In genomic region chr1:41019353-41019745, GRCh38 we compare ENCODE assay signal across 21 cellular contexts. TPM values are rescaled to one million over a fixed set of nuclear protein-coding genes. Genes with fewer than 3 reads are reported as not detected.
DNase-seq lines count a peak whose midpoint lies in the region; ATAC-seq and TF ChIP-seq lines count a peak whose summit lies in the region.
"Had no signal": no experiment of that assay in that cellular context is flagged by ENCODE, and none has a peak within 500 bp of the region (broad histone marks: within the 10 kb centered on the region; RNA-seq: fewer than 3 reads in every experiment).

No MANE protein-coding gene starts in this region.

- CTCF ChIA-PET in Calu3 (lab: Charles Lee): no interaction called here

- no peaks in the 10 kb centered on the region for H3K27me3 Mint-ChIP-seq in Calu3 (ENCODE audit: unreplicated experiment)
- H3K27me3 Mint-ChIP-seq in IgD-negative memory B cell: no peaks in the 10 kb centered on the region
- no peaks in the 10 kb centered on the region for H3K27me3 Mint-ChIP-seq in activated naive CD8-positive, alpha-beta T cell treated with anti-CD3 and anti-CD28 coated beads for 36 hours
- peaks cover 5% of the 10 kb centered on the region for H3K27me3 Mint-ChIP-seq in nephron progenitor cell (ENCODE audit: low read depth, poor library complexity)

- H3K4me3 Mint-ChIP-seq in Calu3 (ENCODE audit: low read depth, unreplicated experiment) (no peak overlapping the region), IgD-negative memory B cell (no peak overlapping the region), nephron progenitor cell (no peak overlapping the region)
- H3K4me3 Mint-ChIP-seq in activated naive CD8-positive, alpha-beta T cell treated with anti-CD3 and anti-CD28 coated beads for 36 hours: no peak overlapping the region
- H3K4me3 Mint-ChIP-seq: activated naive CD4-positive, alpha-beta T cell treated with anti-CD3 and anti-CD28 coated beads for 36 hours had no signal

- H3K27ac Mint-ChIP-seq in Calu3 (ENCODE audit: unreplicated experiment) (peak overlapping the region; percentile 31), IgD-negative memory B cell (peak overlapping the region in 2 of 3 donors; percentile 54 to 63), nephron progenitor cell (peak overlapping the region; percentile 94)
- H3K27ac Mint-ChIP-seq in activated naive CD8-positive, alpha-beta T cell treated with anti-CD3 and anti-CD28 coated beads for 36 hours: peak overlapping the region; percentile 68
- H3K27ac Mint-ChIP-seq: activated naive CD4-positive, alpha-beta T cell treated with anti-CD3 and anti-CD28 coated beads for 36 hours had no signal

- BruUV-seq in Calu3 (replicated peaks; lab: Mats Ljungman, UMichigan): no TSS peak

- H3K9me3 Mint-ChIP-seq in Calu3 (ENCODE audit: low read depth, unreplicated experiment) (no peaks in the 10 kb centered on the region), IgD-negative memory B cell (peaks cover 0 to 1% (median 0%) of the 10 kb centered on the region in 3 donors), nephron progenitor cell (no peaks in the 10 kb centered on the region)
- no peaks in the 10 kb centered on the region for H3K9me3 Mint-ChIP-seq in activated naive CD8-positive, alpha-beta T cell treated with anti-CD3 and anti-CD28 coated beads for 36 hours
- H3K9me3 Mint-ChIP-seq: activated naive CD4-positive, alpha-beta T cell treated with anti-CD3 and anti-CD28 coated beads for 36 hours had no signal

- intact Hi-C loops in Calu3 (cut with micrococcal nuclease; ENCODE audit: unreplicated experiment) (no loop called here), left ventricle myocardium superior (cut with micrococcal nuclease) (no loop called here)

- DNase-seq in Calu3 (no peak), nephron progenitor cell (no peak), RKO (ENCODE audit: low spot score) (no peak), left ventricle myocardium superior (no peak), retina (no peak)
- no peak for DNase-seq in activated naive CD8-positive, alpha-beta T cell treated with anti-CD3 and anti-CD28 coated beads for 36 hours
- DNase-seq: activated CD4-positive, alpha-beta T cell treated with anti-CD3 and anti-CD28 coated beads for 1 hour; activated CD8-positive, alpha-beta memory T cell treated with anti-CD3 and anti-CD28 coated beads for 24 hours; activated naive CD4-positive, alpha-beta T cell treated with anti-CD3 and anti-CD28 coated beads for 36 hours; activated T-cell treated with anti-CD3 and anti-CD28 coated beads, Interleukin-2, amount 50 U/mL, for 48 hours; anterior cingulate cortex; GF-D8; Karpas-422; MV-4-11; NCI-H1694; NCI-H2171 treated with DMSO at 0.1 percent for 48 hours; NCI-H526 treated with DMSO at 0.1 percent for 48 hours; transverse colon had no signal

- no peak for TF ChIP-seq CTCF in Calu3 (IDR thresholded peaks at IDR 0.05; ENCODE audit: unreplicated experiment)
- no peak for TF ChIP-seq CTCF in nephron progenitor cell (IDR thresholded peaks at IDR 0.05)

- H3K36me3 Mint-ChIP-seq in Calu3 (ENCODE audit: insufficient read depth, unreplicated experiment): peaks cover 61% of the 10 kb centered on the region
- peaks cover 2% of the 10 kb centered on the region for H3K36me3 Mint-ChIP-seq in IgD-negative memory B cell
- peaks cover 16% of the 10 kb centered on the region for H3K36me3 Mint-ChIP-seq in activated naive CD8-positive, alpha-beta T cell treated with anti-CD3 and anti-CD28 coated beads for 36 hours
- peaks cover 24% of the 10 kb centered on the region for H3K36me3 Mint-ChIP-seq in nephron progenitor cell (ENCODE audit: low read depth)

- ATAC-seq in GM18520 (IDR thresholded peaks at IDR 0.05; ENCODE audit: unreplicated experiment): no peak
- ATAC-seq in left ventricle myocardium superior: no peak

- no peaks in the 10 kb centered on the region for H3K4me1 Mint-ChIP-seq in Calu3 (ENCODE audit: low read depth, unreplicated experiment)
- H3K4me1 Mint-ChIP-seq in IgD-negative memory B cell: peaks cover 19 to 26% (median 21%) of the 10 kb centered on the region in 3 donors
- peaks cover 4% of the 10 kb centered on the region for H3K4me1 Mint-ChIP-seq in activated naive CD8-positive, alpha-beta T cell treated with anti-CD3 and anti-CD28 coated beads for 36 hours
- peaks cover 36% of the 10 kb centered on the region for H3K4me1 Mint-ChIP-seq in nephron progenitor cell

RNA-seq across cellular contexts. Expression of gene SLFNL1, which starts 2.2 kb away (rescaled TPM):
- total RNA-seq in Calu3 (2022) (0.52 and 0.83 TPM in 2 replicates), left ventricle myocardium superior (0.37 TPM)
- 0.20 TPM for polyA plus RNA-seq in IgD-negative memory B cell
- total RNA-seq in activated naive CD8-positive, alpha-beta T cell treated with anti-CD3 and anti-CD28 coated beads for 36 hours: under 1 TPM; 0.08 TPM
- total RNA-seq: H1 had no signal
- polyA plus RNA-seq: H1 had no signal

RNA-seq across cellular contexts. Expression of gene CTPS1, which starts 39.9 kb away (rescaled TPM):
- total RNA-seq in Calu3 (2022): 73.2 and 85.9 TPM in 2 replicates
- polyA plus RNA-seq in IgD-negative memory B cell: 17.8 TPM
- 100 to 1,000 TPM; 139 TPM for total RNA-seq in activated naive CD8-positive, alpha-beta T cell treated with anti-CD3 and anti-CD28 coated beads for 36 hours
- total RNA-seq in left ventricle myocardium superior: 6.7 TPM

Comparison
In these comparisons a context has a peak if more than half of its experiments do, and no peak if none do; other contexts are left out.
1. H3K27ac Mint-ChIP-seq: peak in every context shown above with its lines; median percentile 94 in nephron progenitor cell; 68 in activated naive CD8-positive, alpha-beta T cell treated with anti-CD3 and anti-CD28 coated beads for 36 hours; 58 in IgD-negative memory B cell; 31 in Calu3.